8 cellular contexts compared by ENCODE assay signal in genomic region chr9:35073276-35073607, GRCh38. TPM values are rescaled to one million over a fixed set of nuclear protein-coding genes. Genes with fewer than 3 reads are reported as not detected.
A peak's percentile ranks its signal among the peaks of the same experiment; 100 is the strongest.
DNase-seq lines count a peak whose midpoint lies in the region; ATAC-seq and TF ChIP-seq lines count a peak whose summit lies in the region.

No MANE protein-coding gene starts in this region.

- peaks cover 38% of the 10 kb centered on the region for H3K36me3 Mint-ChIP-seq in activated naive CD8-positive, alpha-beta T cell treated with anti-CD3 and anti-CD28 coated beads, Interleukin-2, amount 10 ng/mL, durations not matched to agents 7 days and 5 days

- H3K9me3 ChIP-seq in cardiac muscle cell (ENCODE audit: low read depth): no peaks in the 10 kb centered on the region
- no peaks in the 10 kb centered on the region for H3K9me3 ChIP-seq in lung (ENCODE audit: control insufficient read depth in 2 of 2, insufficient read depth in 1 of 2, low read length in 1 of 2)
- H3K9me3 ChIP-seq in transverse colon: no peaks in the 10 kb centered on the region

- H3K36me3 ChIP-seq in cardiac muscle cell: no peaks in the 10 kb centered on the region
- peaks cover under 1 to 3% of the 10 kb centered on the region in 2 donors for H3K36me3 ChIP-seq in lung (ENCODE audit: control insufficient read depth in 2 of 2, insufficient read depth in 2 of 2, low read length in 2 of 2)
- no peaks in the 10 kb centered on the region for H3K36me3 ChIP-seq in transverse colon

- ATAC-seq in Right ventricle myocardium superior (ENCODE audit: poor library complexity) (no peak), lung (ENCODE audit: insufficient read depth, low FRiP score) (no peak)
- no peak for ATAC-seq in activated naive CD8-positive, alpha-beta T cell treated with anti-CD3 and anti-CD28 coated beads, Interleukin-2, amount 10 ng/mL, durations not matched to agents 7 days and 5 days (ENCODE audit: low read depth)

- no peak for TF ChIP-seq EP300 in transverse colon (IDR thresholded peaks at IDR 0.05; ENCODE audit: low read depth)

- no peak overlapping the region for H3K4me3 ChIP-seq in cardiac muscle cell
- H3K4me3 ChIP-seq in lung: no peak overlapping the region
- peak overlapping the region in 1 of 4 donors; percentile 96 for H3K4me3 ChIP-seq in transverse colon

- in situ Hi-C loops in transverse colon (cut with MboI; ENCODE audit: low pct_ligation_motif_present in 1 of 4, low pct_unique_long_range_greater_than_20kb in 1 of 4, low sequenced_read_pairs in 3 of 4): no loop called here

- peak overlapping the region; percentile 95 for H3K27ac ChIP-seq in cardiac muscle cell
- peak overlapping the region; percentile 37 to 68 for H3K27ac ChIP-seq in lung (ENCODE audit: low read depth in 1 of 2, low read length in 1 of 2)
- H3K27ac ChIP-seq in transverse colon: peak overlapping the region; percentile 100

- H3K27me3 ChIP-seq in cardiac muscle cell: no peaks in the 10 kb centered on the region
- H3K27me3 ChIP-seq in lung (ENCODE audit: control insufficient read depth, insufficient read depth): no peaks in the 10 kb centered on the region
- H3K27me3 ChIP-seq in transverse colon: no peaks in the 10 kb centered on the region

- 91 to 92% methylated on average over 2 of the region's 2 CpGs for whole genome bisulfite sequencing in lung, 2 donors
- 89% methylated on average over 2 of the region's 2 CpGs; no CpG with 5 or more reads in 1 of the 2 donors for WGBS in transverse colon (ENCODE audit: low coverage in 1 of 2), 2 donors

- peak overlapping the region; percentile 93 for H3K27ac Mint-ChIP-seq in activated naive CD8-positive, alpha-beta T cell treated with anti-CD3 and anti-CD28 coated beads, Interleukin-2, amount 10 ng/mL, durations not matched to agents 7 days and 5 days

- peak overlapping the region; percentile 93 for H3K4me3 Mint-ChIP-seq in activated naive CD8-positive, alpha-beta T cell treated with anti-CD3 and anti-CD28 coated beads, Interleukin-2, amount 10 ng/mL, durations not matched to agents 7 days and 5 days

- POLR2A ChIA-PET in activated naive CD8-positive, alpha-beta T cell treated with anti-CD3 and anti-CD28 coated beads, Interleukin-2, amount 10 ng/mL, durations not matched to agents 7 days and 5 days (lab: Charles Lee): interaction anchor here (2.9 kb wide), 1 partner anchor 42 kb away, joined by 31 read pairs; the partner anchor contains the start of gene ATOSB

- H3K27me3 Mint-ChIP-seq in activated naive CD8-positive, alpha-beta T cell treated with anti-CD3 and anti-CD28 coated beads, Interleukin-2, amount 10 ng/mL, durations not matched to agents 7 days and 5 days: no peaks in the 10 kb centered on the region

- H3K9me3 Mint-ChIP-seq in activated naive CD8-positive, alpha-beta T cell treated with anti-CD3 and anti-CD28 coated beads, Interleukin-2, amount 10 ng/mL, durations not matched to agents 7 days and 5 days: no peaks in the 10 kb centered on the region

- TF ChIP-seq CTCF in cardiac muscle cell (IDR thresholded peaks at IDR 0.05; ENCODE audit: low read depth, low read length) (no peak), lung (IDR thresholded peaks at IDR 0.05; ENCODE audit: control extremely low read depth, extremely low read depth) (no peak), transverse colon (IDR thresholded peaks at IDR 0.05) (no peak)

- intact Hi-C loops in Right ventricle myocardium superior (cut with DNase I) (no loop called here), transverse colon (cut with DNase I; ENCODE audit: low total_unique reads) (no loop called here)

- H3K4me1 ChIP-seq in cardiac muscle cell (ENCODE audit: low read depth) (peaks cover 19% of the 10 kb centered on the region), lung (ENCODE audit: control insufficient read depth in 2 of 2, insufficient read depth in 2 of 2, low read length in 2 of 2) (peaks cover 6 to 17% of the 10 kb centered on the region in 2 donors), transverse colon (peaks cover 15 to 37% (median 25%) of the 10 kb centered on the region in 4 donors)

- no peak for TF ChIP-seq POLR2A in transverse colon (IDR thresholded peaks at IDR 0.05)

- DNase-seq in cardiac muscle cell (ENCODE audit: low read depth in 1 of 2, low spot score in 1 of 2) (no peak), Right ventricle myocardium superior (no peak), lung (ENCODE audit: low spot score) (no peak), transverse colon (no peak), NCI-H1436 (lab: John Stamatoyannopoulos, UW) (no peak), NCI-H1417 treated with DMSO at 0.1 percent for 48 hours (lab: John Stamatoyannopoulos, UW) (no peak)
- DNase-seq in activated naive CD8-positive, alpha-beta T cell treated with anti-CD3 and anti-CD28 coated beads, Interleukin-2, amount 10 ng/mL, durations not matched to agents 7 days and 5 days: no peak
- DNase-seq in stimulated activated CD8-positive, alpha-beta memory T cell treated with anti-CD3 and anti-CD28 coated beads, Interleukin-4, amount 100 ng/mL, for 48 hours: no peak

- peaks cover 38% of the 10 kb centered on the region for H3K4me1 Mint-ChIP-seq in activated naive CD8-positive, alpha-beta T cell treated with anti-CD3 and anti-CD28 coated beads, Interleukin-2, amount 10 ng/mL, durations not matched to agents 7 days and 5 days

RNA-seq across cellular contexts. Expression of gene VCP, which starts 0.8 kb away (rescaled TPM):
- total RNA-seq in cardiac muscle cell (226 and 328 TPM in 2 replicates), Right ventricle myocardium superior (217 TPM), lung (100 to 1,000 TPM; 164 to 249 TPM), transverse colon (100 to 1,000 TPM in 3 of 4 donors, 10 to 100 TPM in 1; 45.3 to 196 (median 124) TPM)
- polyA plus RNA-seq in cardiac muscle cell (301 and 338 TPM in 2 replicates), lung (100 to 1,000 TPM in 1 of 2 donors, 10 to 100 TPM in 1; 58.5 to 193 TPM)
- 100 to 1,000 TPM; 183 to 189 TPM for total RNA-seq in activated naive CD8-positive, alpha-beta T cell treated with anti-CD3 and anti-CD28 coated beads, Interleukin-2, amount 10 ng/mL, durations not matched to agents 7 days and 5 days

RNA-seq across cellular contexts. Expression of gene FANCG, which starts 6.5 kb away (rescaled TPM):
- total RNA-seq in cardiac muscle cell: 22.8 and 32.8 TPM in 2 replicates
- polyA plus RNA-seq in cardiac muscle cell: 31.7 and 46.5 TPM in 2 replicates
- total RNA-seq in Right ventricle myocardium superior: 4.8 TPM
- 100 to 1,000 TPM; 103 to 109 TPM for total RNA-seq in activated naive CD8-positive, alpha-beta T cell treated with anti-CD3 and anti-CD28 coated beads, Interleukin-2, amount 10 ng/mL, durations not matched to agents 7 days and 5 days
- 10 to 100 TPM; 15.2 to 15.4 TPM for total RNA-seq in lung
- polyA plus RNA-seq in lung: 10 to 100 TPM in 1 of 2 donors, 1 to 10 TPM in 1; 7.2 to 20.6 TPM
- total RNA-seq in transverse colon: 10 to 100 TPM in 3 of 4 donors, 1 to 10 TPM in 1; 6.6 to 90.0 (median 51.6) TPM

RNA-seq across cellular contexts. Expression of gene PIGO, which starts 23.1 kb away (rescaled TPM):
- total RNA-seq in cardiac muscle cell (23.6 and 26.9 TPM in 2 replicates), Right ventricle myocardium superior (8.2 TPM), lung (10 to 100 TPM; 20.4 to 38.1 TPM), transverse colon (10 to 100 TPM; 19.1 to 50.1 (median 24.8) TPM)
- polyA plus RNA-seq in cardiac muscle cell (35.1 and 36.0 TPM in 2 replicates), lung (10 to 100 TPM; 13.8 to 20.0 TPM)
- 10 to 100 TPM; 30.8 to 31.4 TPM for total RNA-seq in activated naive CD8-positive, alpha-beta T cell treated with anti-CD3 and anti-CD28 coated beads, Interleukin-2, amount 10 ng/mL, durations not matched to agents 7 days and 5 days

RNA-seq across cellular contexts. Expression of gene STOML2, which starts 29.7 kb away (rescaled TPM):
- 151 TPM in 2 replicates for total RNA-seq in cardiac muscle cell
- polyA plus RNA-seq in cardiac muscle cell: 201 and 219 TPM in 2 replicates
- 152 TPM for total RNA-seq in Right ventricle myocardium superior
- total RNA-seq in activated naive CD8-positive, alpha-beta T cell treated with anti-CD3 and anti-CD28 coated beads, Interleukin-2, amount 10 ng/mL, durations not matched to agents 7 days and 5 days: 10 to 100 TPM; 90.3 to 91.9 TPM
- total RNA-seq in lung: 10 to 100 TPM; 64.9 to 96.5 TPM
- 100 to 1,000 TPM in 1 of 2 donors, 10 to 100 TPM in 1; 50.3 to 116 TPM for polyA plus RNA-seq in lung
- total RNA-seq in transverse colon: 10 to 100 TPM; 36.7 to 99.1 (median 70.9) TPM

RNA-seq across cellular contexts. Expression of gene ATOSB, which starts 42.4 kb away (rescaled TPM):
- total RNA-seq in cardiac muscle cell: 31.3 and 46.0 TPM in 2 replicates
- 25.5 and 29.5 TPM in 2 replicates for polyA plus RNA-seq in cardiac muscle cell
- 12.9 TPM for total RNA-seq in Right ventricle myocardium superior
- 10 to 100 TPM; 12.0 to 16.6 TPM for total RNA-seq in activated naive CD8-positive, alpha-beta T cell treated with anti-CD3 and anti-CD28 coated beads, Interleukin-2, amount 10 ng/mL, durations not matched to agents 7 days and 5 days
- total RNA-seq in lung: 10 to 100 TPM in 1 of 2 donors, 1 to 10 TPM in 1; 9.5 to 31.9 TPM
- polyA plus RNA-seq in lung: 10 to 100 TPM; 14.0 to 32.0 TPM
- total RNA-seq in transverse colon: 10 to 100 TPM; 23.9 to 30.0 (median 27.3) TPM
